Comparison of ENCODE assay signal across 10 cellular contexts in the genomic region with DNA sequence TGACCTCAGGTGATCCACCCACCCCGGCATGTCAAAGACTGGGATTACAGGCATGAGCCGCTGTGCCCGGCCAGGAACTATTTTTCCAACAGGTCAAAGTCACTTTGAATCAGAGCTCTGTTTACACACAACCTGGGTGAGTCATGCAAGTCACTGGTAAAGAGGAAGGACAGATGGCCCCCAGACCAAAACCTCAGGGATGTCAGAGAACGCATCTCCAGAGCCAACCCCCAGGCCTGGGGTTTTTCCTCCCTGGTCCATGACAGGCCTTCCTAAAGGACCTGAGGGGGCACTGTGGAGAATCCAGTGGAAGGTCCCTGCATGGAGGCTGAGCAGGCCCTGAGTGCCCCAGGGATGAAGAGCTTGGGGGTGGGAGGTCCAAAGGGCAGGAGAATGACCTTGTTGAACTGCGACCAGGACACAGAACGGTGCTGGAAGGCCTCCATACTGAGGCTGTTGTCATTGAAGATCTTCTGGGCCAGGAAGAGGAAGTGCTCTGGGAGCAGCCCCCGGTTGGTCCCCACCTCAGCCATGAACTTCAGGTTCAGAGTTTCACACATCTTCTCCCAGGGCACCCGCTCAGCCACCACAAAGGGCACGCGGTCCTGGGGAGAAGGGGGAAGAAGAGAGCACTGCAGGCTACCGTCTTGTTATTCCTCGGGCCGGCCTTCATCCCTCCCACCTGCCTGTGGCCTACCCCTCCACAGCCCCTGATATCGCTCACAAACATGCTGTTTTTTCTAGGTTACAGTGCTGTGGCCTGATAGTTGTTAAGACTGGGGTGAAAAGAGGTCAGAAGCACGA. TPM values are rescaled to one million over a fixed set of nuclear protein-coding genes. Genes with fewer than 3 reads are reported as not detected.
DNase-seq lines count a peak whose midpoint lies in the region; ATAC-seq lines count a peak whose summit lies in the region.
"Had no signal": no experiment of that assay in that cellular context is flagged by ENCODE, and none has a peak within 500 bp of the region (broad histone marks: within the 10 kb centered on the region; RNA-seq: fewer than 3 reads in every experiment).

No MANE protein-coding gene starts in this region.

- H3K27me3 ChIP-seq in HUES48 (ENCODE audit: control insufficient read depth, insufficient read depth, low read length): no peaks in the 10 kb centered on the region

- peak overlapping the region; percentile 77 for H3K27ac Mint-ChIP-seq in activated naive CD8-positive, alpha-beta T cell treated with anti-CD3 and anti-CD28 coated beads, Interleukin-2, amount 50 U/mL, for 24 hours
- H3K27ac Mint-ChIP-seq: mesothelial cell of epicardium had no signal

- no peaks in the 10 kb centered on the region for H3K9me3 ChIP-seq in HUES48 (ENCODE audit: control insufficient read depth, insufficient read depth, low read length)

- peaks cover 54% of the 10 kb centered on the region for H3K4me1 Mint-ChIP-seq in activated naive CD8-positive, alpha-beta T cell treated with anti-CD3 and anti-CD28 coated beads, Interleukin-2, amount 50 U/mL, for 24 hours
- H3K4me1 Mint-ChIP-seq: mesothelial cell of epicardium had no signal

- no peak overlapping the region for H3K9ac ChIP-seq in HUES48 (ENCODE audit: low read depth, low read length)

- H3K27ac ChIP-seq in HUES48 (ENCODE audit: low read depth, low read length): peak overlapping the region; percentile 11

- H3K4me3 ChIP-seq in HUES48 (ENCODE audit: low read depth, low read length): no peak overlapping the region

- no peak overlapping the region for H3K4me3 Mint-ChIP-seq in activated naive CD8-positive, alpha-beta T cell treated with anti-CD3 and anti-CD28 coated beads, Interleukin-2, amount 50 U/mL, for 24 hours
- H3K4me3 Mint-ChIP-seq: mesothelial cell of epicardium had no signal

- H3K36me3 ChIP-seq in HUES48 (ENCODE audit: control insufficient read depth, insufficient read depth, low read length): peaks cover 24% of the 10 kb centered on the region

- H3K36me3 Mint-ChIP-seq in activated naive CD8-positive, alpha-beta T cell treated with anti-CD3 and anti-CD28 coated beads, Interleukin-2, amount 50 U/mL, for 24 hours (ENCODE audit: low read depth): peaks cover 67% of the 10 kb centered on the region

- ATAC-seq in activated naive CD8-positive, alpha-beta T cell treated with anti-CD3 and anti-CD28 coated beads, Interleukin-2, amount 50 U/mL, for 24 hours: peak; percentile 30
- no peak for ATAC-seq in HG03135 (IDR thresholded peaks at IDR 0.05; ENCODE audit: unreplicated experiment)
- no peak for ATAC-seq in GM21528 (IDR thresholded peaks at IDR 0.05; ENCODE audit: low FRiP score, unreplicated experiment)
- ATAC-seq in GM19395 (IDR thresholded peaks at IDR 0.05; ENCODE audit: unreplicated experiment): no peak

- no peaks in the 10 kb centered on the region for H3K27me3 Mint-ChIP-seq in activated naive CD8-positive, alpha-beta T cell treated with anti-CD3 and anti-CD28 coated beads, Interleukin-2, amount 50 U/mL, for 24 hours

- no peaks in the 10 kb centered on the region for H3K4me1 ChIP-seq in HUES48 (ENCODE audit: control insufficient read depth, insufficient read depth, low read length)

- peak; percentile 53 for DNase-seq in CD1c-positive myeloid dendritic cell (ENCODE audit: extremely low spot score)
- DNase-seq in activated naive CD8-positive, alpha-beta T cell treated with anti-CD3 and anti-CD28 coated beads, Interleukin-2, amount 50 U/mL, for 24 hours: no peak
- DNase-seq in mucosa of gallbladder (ENCODE audit: low spot score): peak; percentile 55
- DNase-seq in stimulated activated CD4-positive, alpha-beta T cell treated with anti-CD3 and anti-CD28 coated beads, Interleukin-15, amount 100 ng/mL, for 24 hours: no peak
- DNase-seq: NCI-H1417 treated with DMSO at 0.1 percent for 48 hours had no signal

- no peaks in the 10 kb centered on the region for H3K9me3 Mint-ChIP-seq in activated naive CD8-positive, alpha-beta T cell treated with anti-CD3 and anti-CD28 coated beads, Interleukin-2, amount 50 U/mL, for 24 hours
- H3K9me3 Mint-ChIP-seq: mesothelial cell of epicardium had no signal

RNA-seq across cellular contexts. Expression of a gene that starts 9.1 kb away (rescaled TPM):
- 287 TPM for total RNA-seq in mucosa of gallbladder

RNA-seq across cellular contexts. Expression of a gene that starts 13.2 kb away (rescaled TPM):
- 21.4 TPM for total RNA-seq in mucosa of gallbladder

RNA-seq across cellular contexts. Expression of a gene that starts 23.5 kb away (rescaled TPM):
- 11.4 TPM for total RNA-seq in mucosa of gallbladder

RNA-seq across cellular contexts. Expression of a gene that starts 26.2 kb away (rescaled TPM):
- total RNA-seq in mucosa of gallbladder: 241 TPM

RNA-seq across cellular contexts. Expression of a gene that starts 45.3 kb away (rescaled TPM):
- not detected for total RNA-seq in mucosa of gallbladder
- total RNA-seq: mesothelial cell of epicardium had no signal

Comparison
In these comparisons a context has a peak if more than half of its experiments do, and no peak if none do; other contexts are left out.
1. DNase-seq: peak in CD1c-positive myeloid dendritic cell (single experiment) and mucosa of gallbladder (single experiment); none in activated naive CD8-positive, alpha-beta T cell treated with anti-CD3 and anti-CD28 coated beads, Interleukin-2, amount 50 U/mL, for 24 hours (single experiment) and stimulated activated CD4-positive, alpha-beta T cell treated with anti-CD3 and anti-CD28 coated beads, Interleukin-15, amount 100 ng/mL, for 24 hours (single experiment).